ENCODE assay signal across 19 cellular contexts in genomic region chr16:85685251-85685650, GRCh38.
"Had no signal": no experiment of that assay in that cellular context is flagged by ENCODE, and none has a peak within 500 bp of the region (broad histone marks: within the 10 kb centered on the region; RNA-seq: fewer than 3 reads in every experiment).

No MANE protein-coding gene starts in this region.

- FAIRE-seq: islet of Langerhans had no signal

- H3K4me3 ChIP-seq: dorsolateral prefrontal cortex, right atrium auricular region, sigmoid colon, skin epidermis, testis, tibial nerve, upper lobe of right lung had no signal

- H3K9me3 ChIP-seq: right atrium auricular region, sigmoid colon, testis, tibial nerve, upper lobe of right lung had no signal

- ATAC-seq: left lobe of liver; natural killer cell; stimulated activated naive B cell treated with anti-CD40 and anti-IgM and Interleukin-4, amounts not matched to agents 10 μg/mL and 1 μg/mL and 100 μg/mL, for 72 hours; stimulated activated naive CD8-positive, alpha-beta T cell treated with anti-CD3 and anti-CD28 coated beads, Interleukin-15, amount 100 ng/mL, for 72 hours; upper lobe of right lung had no signal

- H3K27me3 ChIP-seq: dorsolateral prefrontal cortex, right atrium auricular region, testis, tibial nerve, upper lobe of right lung had no signal

- H3K27ac ChIP-seq: dorsolateral prefrontal cortex, right atrium auricular region, sigmoid colon, skin epidermis, testis, tibial nerve, upper lobe of right lung had no signal

- DNase-seq: cortex of kidney; dorsolateral prefrontal cortex; effector CD8-positive, alpha-beta T cell; foreskin melanocyte; head of caudate nucleus; hippocampal formation; natural killer cell; sigmoid colon; stimulated activated CD4-positive, alpha-beta T cell treated with anti-CD3 and anti-CD28 coated beads, Interleukin-2, amount 100 ng/mL, for 24 hours; stimulated activated CD4-positive, alpha-beta T cell treated with anti-CD3 and anti-CD28 coated beads, Interleukin-4, amount 100 ng/mL, for 4 hours; stimulated activated naive B cell treated with anti-CD40 and anti-IgM and Interleukin-4, amounts not matched to agents 10 μg/mL and 1 μg/mL and 100 μg/mL, for 72 hours; stimulated activated naive CD8-positive, alpha-beta T cell treated with anti-CD3 and anti-CD28 coated beads, Interleukin-15, amount 100 ng/mL, for 72 hours; testis; upper lobe of right lung had no signal

- H3K4me1 ChIP-seq: testis had no signal

- H3K36me3 ChIP-seq: right atrium auricular region, sigmoid colon, tibial nerve, upper lobe of right lung had no signal
